In the genomic region with DNA sequence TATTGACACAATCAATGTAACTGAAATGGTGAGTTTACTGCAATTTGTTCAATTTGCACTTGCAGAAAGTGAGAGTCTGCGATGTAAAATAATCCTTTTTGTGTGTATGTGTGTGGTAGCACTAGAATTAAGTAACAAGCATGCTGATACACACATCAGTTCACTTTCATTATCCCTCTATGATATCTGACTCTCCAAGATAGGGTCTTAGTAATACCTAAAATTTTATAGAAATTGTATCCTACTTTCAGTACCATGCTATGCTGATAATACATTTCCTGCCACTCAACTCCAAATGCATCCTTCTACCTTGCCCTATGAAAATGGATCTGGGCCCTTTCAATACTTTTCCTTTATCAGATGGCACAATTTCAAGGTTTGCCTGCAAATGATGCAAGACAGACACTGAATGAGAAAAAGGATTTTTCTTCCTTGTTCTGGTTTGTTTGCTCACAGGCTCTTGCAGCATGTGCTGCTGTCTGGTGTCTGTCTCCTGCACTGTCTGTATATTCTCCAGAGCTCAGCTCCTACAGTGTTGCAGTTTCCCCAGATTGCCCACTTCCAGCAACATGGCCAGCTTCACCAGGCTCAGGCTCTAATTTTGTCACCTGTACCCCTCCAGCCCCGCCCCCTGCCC, we compare ENCODE assay signal across 25 cellular contexts.
"Had no signal": no experiment of that assay in that cellular context is flagged by ENCODE, and none has a peak within 500 bp of the region (broad histone marks: within the 10 kb centered on the region; RNA-seq: fewer than 3 reads in every experiment).

No MANE protein-coding gene starts in this region.

- H3K36me3 Mint-ChIP-seq: activated naive CD4-positive, alpha-beta T cell treated with anti-CD3 and anti-CD28 coated beads, Interleukin-2, amount 10 ng/mL, durations not matched to agents 7 days and 5 days; stimulated activated effector memory CD8-positive, alpha-beta T cell treated with anti-CD3 and anti-CD28 coated beads, Interleukin-12 subunit alpha, Interleukin-12 subunit beta, amount 100 ng/mL, for 72 hours; type B pancreatic cell had no signal

- DNase-seq: activated CD4-positive, alpha-beta memory T cell treated with anti-CD3 and anti-CD28 coated beads, Interleukin-2, amount 10 ng/mL, durations not matched to agents 7 days and 5 days; activated CD4-positive, alpha-beta T cell treated with anti-CD3 and anti-CD28 coated beads for 1 hour; activated CD4-positive, alpha-beta T cell treated with anti-CD3 and anti-CD28 coated beads, Interleukin-2, amount 10 ng/mL, durations not matched to agents 7 days and 5 days; activated CD8-positive, alpha-beta memory T cell treated with anti-CD3 and anti-CD28 coated beads, Interleukin-2, amount 50 U/mL, for 48 hours; activated gamma-delta T cell; activated naive CD4-positive, alpha-beta T cell treated with anti-CD3 and anti-CD28 coated beads, Interleukin-2, amount 10 ng/mL, durations not matched to agents 7 days and 5 days; activated T-cell treated with anti-CD3 and anti-CD28 coated beads, Interleukin-2, amount 50 U/mL, for 24 hours; effector CD8-positive, alpha-beta T cell; gastrocnemius medialis; islet precursor cell; left ventricle myocardium inferior; posterior cingulate gyrus; right lobe of liver; stimulated activated CD4-positive, alpha-beta T cell treated with anti-CD3 and anti-CD28 coated beads, Interleukin-12 subunit alpha, Interleukin-12 subunit beta, amount 100 ng/mL, for 4 hours; stimulated activated CD4-positive, alpha-beta T cell treated with anti-CD3 and anti-CD28 coated beads, Interleukin-4, amount 100 ng/mL, for 24 hours; stimulated activated naive CD8-positive, alpha-beta T cell treated with anti-CD3 and anti-CD28 coated beads, Interleukin-15, amount 100 ng/mL, for 72 hours; substantia nigra; T-helper 9 cell; uterus had no signal

- H3K9me3 ChIP-seq: gastrocnemius medialis, left ventricle myocardium inferior, right lobe of liver, uterus had no signal

- H3K27me3 Mint-ChIP-seq: activated CD4-positive, alpha-beta memory T cell treated with anti-CD3 and anti-CD28 coated beads, Interleukin-2, amount 10 ng/mL, durations not matched to agents 7 days and 5 days; activated CD4-positive, alpha-beta T cell treated with anti-CD3 and anti-CD28 coated beads, Interleukin-2, amount 10 ng/mL, durations not matched to agents 7 days and 5 days; activated naive CD4-positive, alpha-beta T cell treated with anti-CD3 and anti-CD28 coated beads, Interleukin-2, amount 10 ng/mL, durations not matched to agents 7 days and 5 days; activated T-cell treated with anti-CD3 and anti-CD28 coated beads, Interleukin-2, amount 50 U/mL, for 24 hours; central memory CD8-positive, alpha-beta T cell; stimulated activated naive CD8-positive, alpha-beta T cell treated with anti-CD3 and anti-CD28 coated beads, Interleukin-15, amount 100 ng/mL, for 72 hours; type B pancreatic cell had no signal

- H3K27ac ChIP-seq: gastrocnemius medialis, hepatocyte, left ventricle myocardium inferior, right lobe of liver, uterus had no signal

- H2AFZ ChIP-seq: hepatocyte had no signal

- H3K79me2 ChIP-seq: hepatocyte had no signal

- H3K27me3 ChIP-seq: gastrocnemius medialis, hepatocyte, right lobe of liver, uterus had no signal

- ATAC-seq: gastrocnemius medialis; stimulated activated effector memory CD8-positive, alpha-beta T cell treated with anti-CD3 and anti-CD28 coated beads, Interleukin-12 subunit alpha, Interleukin-12 subunit beta, amount 100 ng/mL, for 72 hours; stimulated activated naive CD8-positive, alpha-beta T cell treated with anti-CD3 and anti-CD28 coated beads, Interleukin-15, amount 100 ng/mL, for 72 hours had no signal

- H3K4me3 ChIP-seq: gastrocnemius medialis, hepatocyte, left ventricle myocardium inferior, right lobe of liver, uterus had no signal

- H3K27ac Mint-ChIP-seq: activated CD4-positive, alpha-beta memory T cell treated with anti-CD3 and anti-CD28 coated beads, Interleukin-2, amount 10 ng/mL, durations not matched to agents 7 days and 5 days; activated CD4-positive, alpha-beta T cell treated with anti-CD3 and anti-CD28 coated beads, Interleukin-2, amount 10 ng/mL, durations not matched to agents 7 days and 5 days; activated naive CD4-positive, alpha-beta T cell treated with anti-CD3 and anti-CD28 coated beads, Interleukin-2, amount 10 ng/mL, durations not matched to agents 7 days and 5 days; activated T-cell treated with anti-CD3 and anti-CD28 coated beads, Interleukin-2, amount 50 U/mL, for 24 hours; nephron; stimulated activated effector memory CD8-positive, alpha-beta T cell treated with anti-CD3 and anti-CD28 coated beads, Interleukin-12 subunit alpha, Interleukin-12 subunit beta, amount 100 ng/mL, for 72 hours; stimulated activated naive CD8-positive, alpha-beta T cell treated with anti-CD3 and anti-CD28 coated beads, Interleukin-15, amount 100 ng/mL, for 72 hours; T-helper 1 cell treated with Interleukin-12 subunit alpha and Interleukin-12 subunit beta and Interleukin-4 antibody, amounts not matched to agents 30 μg/mL and 1 μg/mL, for 36 hours; type B pancreatic cell had no signal

- H3K4me3 Mint-ChIP-seq: activated CD4-positive, alpha-beta memory T cell treated with anti-CD3 and anti-CD28 coated beads, Interleukin-2, amount 10 ng/mL, durations not matched to agents 7 days and 5 days; activated CD4-positive, alpha-beta T cell treated with anti-CD3 and anti-CD28 coated beads, Interleukin-2, amount 10 ng/mL, durations not matched to agents 7 days and 5 days; activated naive CD4-positive, alpha-beta T cell treated with anti-CD3 and anti-CD28 coated beads, Interleukin-2, amount 10 ng/mL, durations not matched to agents 7 days and 5 days; activated T-cell treated with anti-CD3 and anti-CD28 coated beads, Interleukin-2, amount 50 U/mL, for 24 hours; central memory CD8-positive, alpha-beta T cell; nephron; stimulated activated effector memory CD8-positive, alpha-beta T cell treated with anti-CD3 and anti-CD28 coated beads, Interleukin-12 subunit alpha, Interleukin-12 subunit beta, amount 100 ng/mL, for 72 hours; stimulated activated naive CD8-positive, alpha-beta T cell treated with anti-CD3 and anti-CD28 coated beads, Interleukin-15, amount 100 ng/mL, for 72 hours; T-helper 1 cell treated with Interleukin-12 subunit alpha and Interleukin-12 subunit beta and Interleukin-4 antibody, amounts not matched to agents 30 μg/mL and 1 μg/mL, for 36 hours; type B pancreatic cell had no signal

- H3K4me1 ChIP-seq: gastrocnemius medialis, left ventricle myocardium inferior, right lobe of liver, uterus had no signal

- H3K4me2 ChIP-seq: hepatocyte had no signal

- H3K4me1 Mint-ChIP-seq: activated CD4-positive, alpha-beta memory T cell treated with anti-CD3 and anti-CD28 coated beads, Interleukin-2, amount 10 ng/mL, durations not matched to agents 7 days and 5 days; activated CD4-positive, alpha-beta T cell treated with anti-CD3 and anti-CD28 coated beads, Interleukin-2, amount 10 ng/mL, durations not matched to agents 7 days and 5 days; activated naive CD4-positive, alpha-beta T cell treated with anti-CD3 and anti-CD28 coated beads, Interleukin-2, amount 10 ng/mL, durations not matched to agents 7 days and 5 days; central memory CD8-positive, alpha-beta T cell; nephron; stimulated activated effector memory CD8-positive, alpha-beta T cell treated with anti-CD3 and anti-CD28 coated beads, Interleukin-12 subunit alpha, Interleukin-12 subunit beta, amount 100 ng/mL, for 72 hours; stimulated activated naive CD8-positive, alpha-beta T cell treated with anti-CD3 and anti-CD28 coated beads, Interleukin-15, amount 100 ng/mL, for 72 hours had no signal

- H3K9me3 Mint-ChIP-seq: activated CD4-positive, alpha-beta memory T cell treated with anti-CD3 and anti-CD28 coated beads, Interleukin-2, amount 10 ng/mL, durations not matched to agents 7 days and 5 days; activated CD4-positive, alpha-beta T cell treated with anti-CD3 and anti-CD28 coated beads, Interleukin-2, amount 10 ng/mL, durations not matched to agents 7 days and 5 days; activated naive CD4-positive, alpha-beta T cell treated with anti-CD3 and anti-CD28 coated beads, Interleukin-2, amount 10 ng/mL, durations not matched to agents 7 days and 5 days; activated T-cell treated with anti-CD3 and anti-CD28 coated beads, Interleukin-2, amount 50 U/mL, for 24 hours; nephron; stimulated activated naive CD8-positive, alpha-beta T cell treated with anti-CD3 and anti-CD28 coated beads, Interleukin-15, amount 100 ng/mL, for 72 hours; T-helper 1 cell treated with Interleukin-12 subunit alpha and Interleukin-12 subunit beta and Interleukin-4 antibody, amounts not matched to agents 30 μg/mL and 1 μg/mL, for 36 hours; type B pancreatic cell had no signal

- H3K36me3 ChIP-seq: gastrocnemius medialis, right lobe of liver, uterus had no signal
